11 cellular contexts compared by ENCODE assay signal in the genomic region with DNA sequence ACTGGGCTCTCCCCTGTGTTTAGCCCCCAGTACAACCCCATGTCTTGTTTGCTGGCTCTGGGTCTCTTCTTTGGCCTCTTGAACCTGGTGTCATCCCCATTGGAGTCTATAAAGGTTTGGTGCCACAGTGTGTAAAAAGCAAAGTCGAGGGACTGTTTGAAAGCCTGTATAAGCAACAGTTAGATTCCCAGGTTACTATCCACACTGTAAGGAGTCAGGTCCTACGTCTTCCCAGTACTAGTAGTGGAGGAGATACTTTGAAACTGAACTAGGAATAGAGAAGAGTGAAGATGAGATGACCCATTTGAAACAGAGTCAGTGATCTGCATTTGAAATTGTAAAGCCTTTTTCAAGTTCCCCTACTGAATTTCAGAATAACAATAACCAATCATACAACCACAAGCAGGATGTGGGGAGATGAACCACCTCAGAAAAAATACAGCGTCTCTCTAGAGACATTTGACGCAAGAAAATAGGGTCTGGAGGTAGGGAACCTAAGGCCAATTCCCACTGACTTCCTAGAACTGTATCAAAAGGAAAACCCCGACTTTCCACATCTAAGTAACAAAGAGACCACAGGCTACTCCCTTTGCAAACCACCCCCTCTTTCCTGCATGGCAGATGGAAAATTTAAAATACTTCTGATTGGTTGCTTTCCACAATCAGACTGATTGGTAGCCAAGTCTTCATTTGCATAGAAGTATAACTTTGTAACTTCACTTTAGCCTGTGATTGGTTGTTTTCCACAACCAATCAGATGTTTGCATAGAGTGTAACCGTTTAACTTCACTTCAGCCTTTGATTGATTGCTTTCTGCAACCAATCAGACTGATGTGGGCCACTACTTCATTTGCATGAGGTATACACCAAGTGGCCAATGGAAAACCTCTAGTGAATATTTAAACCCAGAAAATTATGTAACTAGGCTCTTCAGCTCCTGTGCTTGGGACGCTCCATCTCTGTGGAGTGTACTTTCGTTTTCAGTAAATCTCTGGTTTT. TPM values are rescaled to one million over a fixed set of nuclear protein-coding genes. Genes with fewer than 3 reads are reported as not detected.
A peak's percentile ranks its signal among the peaks of the same experiment; 100 is the strongest.
DNase-seq lines count a peak whose midpoint lies in the region; ATAC-seq and TF ChIP-seq lines count a peak whose summit lies in the region.
"Had no signal": no experiment of that assay in that cellular context is flagged by ENCODE, and none has a peak within 500 bp of the region (broad histone marks: within the 10 kb centered on the region; RNA-seq: fewer than 3 reads in every experiment).

No MANE protein-coding gene starts in this region.

- peak overlapping the region; percentile 72 for H3K27ac ChIP-seq in CD4-positive, alpha-beta memory T cell (ENCODE audit: low read depth, low read length)
- no peak overlapping the region for H3K27ac ChIP-seq in right lobe of liver

- peak overlapping the region; percentile 71 to 86 (median 79) for H3K4me3 Mint-ChIP-seq in CD4-positive, alpha-beta memory T cell
- peak overlapping the region; percentile 35 for H3K4me3 Mint-ChIP-seq in activated T-cell treated with anti-CD3 and anti-CD28 coated beads, Interleukin-2, amount 50 U/mL, for 24 hours

- intact Hi-C loops in CD4-positive, alpha-beta memory T cell (cut with micrococcal nuclease): loop anchor here (1.0 to 2.0 kb wide), 3 partner anchors 9 to 202 kb away; a partner anchor contains a TSS
- intact Hi-C loops in right lobe of liver (cut with DNase I): no loop called here

- TF ChIP-seq POLR2A in right lobe of liver (IDR thresholded peaks at IDR 0.05): no peak

- peak; percentile 82 to 90 (median 84) for DNase-seq in CD4-positive, alpha-beta memory T cell
- peak; percentile 76 for DNase-seq in Jurkat, Clone E6-1 (ENCODE audit: low read depth, low spot score)
- no peak for DNase-seq in activated T-cell treated with anti-CD3 and anti-CD28 coated beads, Interleukin-2, amount 50 U/mL, for 24 hours
- DNase-seq in right lobe of liver (no peak), NCI-H82 treated with DMSO at 0.1 percent for 48 hours (lab: John Stamatoyannopoulos, UW; ENCODE audit: unreplicated experiment) (no peak), NCI-H1436 (lab: John Stamatoyannopoulos, UW) (no peak)
- DNase-seq: foreskin fibroblast, GDM1, NCI-H82 had no signal

- POLR2A ChIA-PET in CD4-positive, alpha-beta memory T cell (lab: Charles Lee; ENCODE audit: partially characterized antibody): interaction anchor here (0.7 to 2.1 kb wide), 4 partner anchors 9 to 202 kb away, joined by 3 to 7 read pairs (median 3); no protein-coding TSS in a partner anchor

- CTCF ChIA-PET in CD4-positive, alpha-beta memory T cell (lab: Charles Lee; ENCODE audit: partially characterized antibody): interaction anchor here (1.3 to 4.1 kb wide), 4 partner anchors 10 to 270 kb away, joined by 3 to 25 read pairs (median 4); no protein-coding TSS in a partner anchor

- peaks cover 22 to 43% (median 35%) of the 10 kb centered on the region in 4 donors for H3K4me1 Mint-ChIP-seq in CD4-positive, alpha-beta memory T cell
- H3K4me1 Mint-ChIP-seq in activated T-cell treated with anti-CD3 and anti-CD28 coated beads, Interleukin-2, amount 50 U/mL, for 24 hours (ENCODE audit: low read depth): peaks cover 56% of the 10 kb centered on the region

- H3K9me3 ChIP-seq in CD4-positive, alpha-beta memory T cell (ENCODE audit: control insufficient read depth in 1 of 2, low read length in 2 of 2): no peaks in the 10 kb centered on the region
- H3K9me3 ChIP-seq in right lobe of liver: no peaks in the 10 kb centered on the region

- no peak for TF ChIP-seq CTCF in right lobe of liver (IDR thresholded peaks at IDR 0.05)

- no peaks in the 10 kb centered on the region for H3K27me3 Mint-ChIP-seq in CD4-positive, alpha-beta memory T cell
- no peaks in the 10 kb centered on the region for H3K27me3 Mint-ChIP-seq in activated T-cell treated with anti-CD3 and anti-CD28 coated beads, Interleukin-2, amount 50 U/mL, for 24 hours

- ATAC-seq in right lobe of liver: peak; percentile 27 to 83 (median 70)
- ATAC-seq in HG03280 (IDR thresholded peaks at IDR 0.05; ENCODE audit: unreplicated experiment): no peak
- no peak for ATAC-seq in HG03342 (IDR thresholded peaks at IDR 0.05; ENCODE audit: unreplicated experiment)

- 52% methylated on average over 8 of the region's 8 CpGs for WGBS in right lobe of liver (ENCODE audit: insufficient coverage, low coverage, low lambda C conversion rate, missing lambda C conversion rate)

- H3K4me1 ChIP-seq in CD4-positive, alpha-beta memory T cell (ENCODE audit: insufficient read depth, low read length): peaks cover 36% of the 10 kb centered on the region
- no peaks in the 10 kb centered on the region for H3K4me1 ChIP-seq in right lobe of liver

- H3K9me3 Mint-ChIP-seq in CD4-positive, alpha-beta memory T cell: peaks cover 0 to 5% (median 0%) of the 10 kb centered on the region in 8 donors
- H3K9me3 Mint-ChIP-seq in activated T-cell treated with anti-CD3 and anti-CD28 coated beads, Interleukin-2, amount 50 U/mL, for 24 hours: peaks cover 27% of the 10 kb centered on the region

- no peaks in the 10 kb centered on the region for H3K27me3 ChIP-seq in CD4-positive, alpha-beta memory T cell (ENCODE audit: insufficient read depth, low read length)
- no peaks in the 10 kb centered on the region for H3K27me3 ChIP-seq in right lobe of liver

- H3K36me3 Mint-ChIP-seq in CD4-positive, alpha-beta memory T cell: peaks cover 0 to 7% of the 10 kb centered on the region in 2 donors
- peaks cover 4% of the 10 kb centered on the region for H3K36me3 Mint-ChIP-seq in activated T-cell treated with anti-CD3 and anti-CD28 coated beads, Interleukin-2, amount 50 U/mL, for 24 hours (ENCODE audit: low read depth)

- no peaks in the 10 kb centered on the region for H3K36me3 ChIP-seq in CD4-positive, alpha-beta memory T cell (ENCODE audit: insufficient read depth, low read length)
- H3K36me3 ChIP-seq in right lobe of liver: no peaks in the 10 kb centered on the region

- peak overlapping the region; percentile 90 to 99 (median 93) for H3K27ac Mint-ChIP-seq in CD4-positive, alpha-beta memory T cell
- H3K27ac Mint-ChIP-seq in activated T-cell treated with anti-CD3 and anti-CD28 coated beads, Interleukin-2, amount 50 U/mL, for 24 hours: peak overlapping the region; percentile 82

- H3K4me3 ChIP-seq in CD4-positive, alpha-beta memory T cell (ENCODE audit: low read length in 2 of 2): peak overlapping the region; percentile 7 to 13
- H3K4me3 ChIP-seq in Jurkat, Clone E6-1 (ENCODE audit: low read length): no peak overlapping the region
- H3K4me3 ChIP-seq in right lobe of liver: peak overlapping the region in 1 of 3 donors; percentile 12

RNA-seq across cellular contexts. Expression of a gene that starts 49.9 kb away (rescaled TPM):
- 1 to 10 TPM; 4.2 to 5.8 TPM for total RNA-seq in CD4-positive, alpha-beta memory T cell
- polyA plus RNA-seq in CD4-positive, alpha-beta memory T cell: 1 to 10 TPM; 3.7 to 5.2 TPM
- polyA plus RNA-seq in Jurkat, Clone E6-1 (2012; ENCODE audit: insufficient read depth, insufficient read length): 13.3 TPM
- 10 to 100 TPM; 16.0 to 65.3 (median 22.4) TPM for total RNA-seq in right lobe of liver

Comparison
In these comparisons a context has a peak if more than half of its experiments do, and no peak if none do; other contexts are left out.
1. DNase-seq: peak in CD4-positive, alpha-beta memory T cell (5 of 5) and Jurkat, Clone E6-1 (single experiment); none in activated T-cell treated with anti-CD3 and anti-CD28 coated beads, Interleukin-2, amount 50 U/mL, for 24 hours (single experiment), right lobe of liver (0 of 3), NCI-H82 treated with DMSO at 0.1 percent for 48 hours (single experiment) and NCI-H1436 (single experiment).
2. ATAC-seq: peak in right lobe of liver (4 of 4); none in HG03280 (single experiment) and HG03342 (single experiment).